ENCODE assay signal across 19 cellular contexts in the genomic region with DNA sequence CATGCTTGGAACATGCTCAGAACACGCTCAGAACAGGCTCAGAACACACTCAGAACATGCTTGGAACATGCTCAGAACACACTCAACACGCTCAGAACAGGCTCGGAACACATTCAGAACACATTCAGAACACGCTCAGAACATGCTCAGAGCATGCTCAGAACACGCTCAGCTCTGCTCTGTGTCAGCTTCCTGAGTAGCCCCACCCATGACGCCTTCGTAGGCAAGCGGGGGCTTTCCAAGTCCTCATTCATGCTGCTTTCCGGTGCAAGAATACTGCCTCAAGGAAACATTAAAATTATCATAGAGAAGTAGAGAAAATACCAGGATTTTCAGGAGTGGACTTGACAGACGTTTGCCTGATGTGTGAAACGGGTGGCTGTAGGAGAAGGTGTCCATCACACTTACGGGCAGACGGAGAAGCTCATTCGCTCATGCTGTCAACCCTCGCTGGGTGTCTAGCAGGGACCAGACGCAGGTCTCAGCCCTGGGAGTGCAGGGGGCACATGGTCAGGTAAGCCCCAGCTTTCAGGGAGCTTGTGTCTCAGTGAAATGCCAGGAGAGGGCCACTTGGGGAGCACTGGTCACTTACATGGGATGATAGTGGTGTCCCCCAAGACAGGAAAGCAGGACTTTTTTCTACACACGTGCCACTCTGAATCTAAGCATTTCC. TPM values are rescaled to one million over a fixed set of nuclear protein-coding genes. Genes with fewer than 3 reads are reported as not detected.
DNase-seq lines count a peak whose midpoint lies in the region; ATAC-seq lines count a peak whose summit lies in the region.
"Had no signal": no experiment of that assay in that cellular context is flagged by ENCODE, and none has a peak within 500 bp of the region (broad histone marks: within the 10 kb centered on the region; RNA-seq: fewer than 3 reads in every experiment).

No MANE protein-coding gene starts in this region.

- H3K27ac Mint-ChIP-seq in stimulated activated naive CD8-positive, alpha-beta T cell treated with anti-CD3 and anti-CD28 coated beads, Interleukin-15, Interleukin-2, amounts not matched to agents 100 ng/mL and 50 ng/mL, for 24 hours = no peak overlapping the region
- peak overlapping the region; percentile 39 to 83 for H3K27ac Mint-ChIP-seq in effector memory CD8-positive, alpha-beta T cell

- peak overlapping the region; percentile 22 for H3K4me3 Mint-ChIP-seq in stimulated activated naive CD8-positive, alpha-beta T cell treated with anti-CD3 and anti-CD28 coated beads, Interleukin-15, Interleukin-2, amounts not matched to agents 100 ng/mL and 50 ng/mL, for 24 hours
- H3K4me3 Mint-ChIP-seq in effector memory CD8-positive, alpha-beta T cell = peak overlapping the region; percentile 53 to 62

- no peaks in the 10 kb centered on the region for H3K36me3 Mint-ChIP-seq in stimulated activated naive CD8-positive, alpha-beta T cell treated with anti-CD3 and anti-CD28 coated beads, Interleukin-15, Interleukin-2, amounts not matched to agents 100 ng/mL and 50 ng/mL, for 24 hours (ENCODE audit: low read depth)
- H3K36me3 Mint-ChIP-seq in effector memory CD8-positive, alpha-beta T cell (ENCODE audit: insufficient read depth) = peaks cover 3% of the 10 kb centered on the region

- intact Hi-C loops in aorta (cut with DNase I) = no loop called here

- no peak for DNase-seq in stimulated activated naive CD8-positive, alpha-beta T cell treated with anti-CD3 and anti-CD28 coated beads, Interleukin-15, Interleukin-2, amounts not matched to agents 100 U/mL and 50 U/mL, for 24 hours
- peak in 1 of 3 experiments; percentile 14 for DNase-seq in effector memory CD8-positive, alpha-beta T cell
- DNase-seq in aorta (no peak), NCI-H748 treated with DMSO at 0.1 percent for 48 hours (lab: John Stamatoyannopoulos, UW) (no peak), kidney tubule cell (ENCODE audit: low spot score) (no peak)
- DNase-seq: activated gamma-delta T cell treated with Interleukin-2 at 50 U/mL for 16 hours; EL; left colon; NCI-H1092; NCI-H446; stimulated activated CD4-positive, alpha-beta T cell treated with anti-CD3 and anti-CD28 coated beads, Interleukin-4, amount 100 ng/mL, for 1 hour had no signal

- H3K27ac ChIP-seq in aorta (ENCODE audit: low read depth in 1 of 2, low read length in 2 of 2) = no peak overlapping the region

- H3K4me1 Mint-ChIP-seq in stimulated activated naive CD8-positive, alpha-beta T cell treated with anti-CD3 and anti-CD28 coated beads, Interleukin-15, Interleukin-2, amounts not matched to agents 100 ng/mL and 50 ng/mL, for 24 hours (ENCODE audit: low read depth) = peaks cover 3% of the 10 kb centered on the region
- H3K4me1 Mint-ChIP-seq in effector memory CD8-positive, alpha-beta T cell (ENCODE audit: low read depth in 2 of 2) = peaks cover 0 to 3% of the 10 kb centered on the region in 2 donors

- ATAC-seq in stimulated activated naive CD8-positive, alpha-beta T cell treated with anti-CD3 and anti-CD28 coated beads, Interleukin-15, Interleukin-2, amounts not matched to agents 100 U/mL and 50 U/mL, for 24 hours = no peak
- peak; percentile 59 for ATAC-seq in HG03460 (IDR thresholded peaks at IDR 0.05; ENCODE audit: unreplicated experiment)
- ATAC-seq in effector memory CD8-positive, alpha-beta T cell (replicated peaks) = peak; percentile 75
- no peak for ATAC-seq in aorta (ENCODE audit: low FRiP score)
- no peak for ATAC-seq in GM19023 (IDR thresholded peaks at IDR 0.05; ENCODE audit: unreplicated experiment)
- ATAC-seq: HepG2, left colon, SK-N-SH treated with all-trans-retinoic acid at 6 μM for 48 hours had no signal

- peaks cover 7% of the 10 kb centered on the region for H3K9me3 Mint-ChIP-seq in stimulated activated naive CD8-positive, alpha-beta T cell treated with anti-CD3 and anti-CD28 coated beads, Interleukin-15, Interleukin-2, amounts not matched to agents 100 ng/mL and 50 ng/mL, for 24 hours
- H3K9me3 Mint-ChIP-seq in effector memory CD8-positive, alpha-beta T cell = peaks cover 1 to 9% of the 10 kb centered on the region in 2 donors

- no peak overlapping the region for H3K4me3 ChIP-seq in aorta (ENCODE audit: low read length in 2 of 2)

- WGBS in aorta, 2 donors = 61% methylated on average over 17 of the region's 17 CpGs

- H3K9me3 ChIP-seq in aorta (ENCODE audit: control insufficient read depth, low read length) = no peaks in the 10 kb centered on the region

- H3K36me3 ChIP-seq in aorta (ENCODE audit: control insufficient read depth in 1 of 2, insufficient read depth in 2 of 2, low read length in 1 of 2) = no peaks in the 10 kb centered on the region

- no peaks in the 10 kb centered on the region for H3K27me3 ChIP-seq in aorta (ENCODE audit: control insufficient read depth in 1 of 2, insufficient read depth in 2 of 2, low read length in 1 of 2)

- no peaks in the 10 kb centered on the region for H3K4me1 ChIP-seq in aorta (ENCODE audit: control insufficient read depth in 1 of 2, insufficient read depth in 2 of 2, low read length in 2 of 2)

- H3K27me3 Mint-ChIP-seq in stimulated activated naive CD8-positive, alpha-beta T cell treated with anti-CD3 and anti-CD28 coated beads, Interleukin-15, Interleukin-2, amounts not matched to agents 100 ng/mL and 50 ng/mL, for 24 hours = peaks cover 50% of the 10 kb centered on the region
- peaks cover 25 to 80% of the 10 kb centered on the region in 2 donors for H3K27me3 Mint-ChIP-seq in effector memory CD8-positive, alpha-beta T cell

RNA-seq across cellular contexts. Expression of a gene that starts 24.7 kb away (rescaled TPM):
- total RNA-seq in aorta = not detected
- polyA plus RNA-seq in aorta = not detected
- total RNA-seq: glomerular endothelial cell, HepG2, left colon, OCI-LY7 had no signal
- polyA plus RNA-seq: BJ, HepG2 had no signal

Comparison
In these comparisons a context has a peak if more than half of its experiments do, and no peak if none do; other contexts are left out.
1. ATAC-seq: peak in HG03460 (single experiment) and effector memory CD8-positive, alpha-beta T cell (single experiment); none in stimulated activated naive CD8-positive, alpha-beta T cell treated with anti-CD3 and anti-CD28 coated beads, Interleukin-15, Interleukin-2, amounts not matched to agents 100 U/mL and 50 U/mL, for 24 hours (single experiment), aorta (single experiment) and GM19023 (single experiment).